Comparison of ENCODE assay signal across 1 cellular context in genomic region chr3:10289785-10290355, GRCh38.
TF ChIP-seq lines count a peak whose summit lies in the region.

No MANE protein-coding gene starts in this region.

TF ChIP-seq in GM12878, 131 proteins besides CTCF, POLR2A, EP300 and RAD21:
- TF ChIP-seq ZNF207 (IDR thresholded peaks at IDR 0.05; ENCODE audit: borderline replicate concordance) (no peak), IRF5 (IDR thresholded peaks at IDR 0.05; ENCODE audit: borderline replicate concordance) (no peak), ELK1 (IDR thresholded peaks at IDR 0.05; ENCODE audit: low read depth, low read length) (no peak), ATF7 (IDR thresholded peaks at IDR 0.05; ENCODE audit: low read depth) (no peak), ZNF592 (IDR thresholded peaks at IDR 0.05) (no peak), DPF2 (IDR thresholded peaks at IDR 0.05) (no peak), NFXL1 (IDR thresholded peaks at IDR 0.05; ENCODE audit: borderline replicate concordance) (no peak), SREBF1 (IDR thresholded peaks at IDR 0.05; ENCODE audit: low read length) (no peak), POU2F2 (IDR thresholded peaks at IDR 0.05; ENCODE audit: borderline replicate concordance, low read depth, low read length) (no peak), MYC (IDR thresholded peaks at IDR 0.05; ENCODE audit: insufficient read depth, insufficient read length, insufficient replicate concordance, low read length, severe bottlenecking) (no peak), SMARCA5 (IDR thresholded peaks at IDR 0.05) (no peak), FOXM1 (IDR thresholded peaks at IDR 0.05; ENCODE audit: low read depth, low read length) (no peak)
TF ChIP-seq in GM12878: peak in this region for 0.
